9 cellular contexts compared by ENCODE assay signal in genomic region chr17:50511058-50511457, GRCh38. TPM values are rescaled to one million over a fixed set of nuclear protein-coding genes. Genes with fewer than 3 reads are reported as not detected.
A peak's percentile ranks its signal among the peaks of the same experiment; 100 is the strongest.
DNase-seq lines count a peak whose midpoint lies in the region; ATAC-seq, FAIRE-seq and TF ChIP-seq lines count a peak whose summit lies in the region.
"Had no signal": no experiment of that assay in that cellular context is flagged by ENCODE, and none has a peak within 500 bp of the region (broad histone marks: within the 10 kb centered on the region; RNA-seq: fewer than 3 reads in every experiment).

No MANE protein-coding gene starts in this region.

- DNase-seq in GM19238 (ENCODE audit: insufficient read length, low spot score) (peak; percentile 83), neural crest cell (ENCODE audit: low read depth, low spot score) (no peak), nephron progenitor cell (no peak), HUDEP-2 (lab: John Stamatoyannopoulos, UW; ENCODE audit: unreplicated experiment in 76 of 76) (no peak), RCC 7860 (ENCODE audit: low spot score) (no peak)
- DNase-seq in activated CD4-positive, alpha-beta T cell treated with anti-CD3 and anti-CD28 coated beads, Interleukin-2, amount 10 ng/mL, durations not matched to agents 7 days and 5 days = peak; percentile 73

- TF ChIP-seq CTCF in neural crest cell (conservative IDR thresholded peaks at IDR 0.05) (no peak), nephron progenitor cell (IDR thresholded peaks at IDR 0.05) (no peak)

- CTCF ChIA-PET in activated CD4-positive, alpha-beta T cell treated with anti-CD3 and anti-CD28 coated beads, Interleukin-2, amount 10 ng/mL, durations not matched to agents 7 days and 5 days (lab: Charles Lee) = interaction anchor here (1.0 to 1.5 kb wide), 5 partner anchors 9 to 118 kb away, joined by 3 to 6 read pairs (median 5); no protein-coding TSS in a partner anchor

- H3K4me3 Mint-ChIP-seq in activated CD4-positive, alpha-beta T cell treated with anti-CD3 and anti-CD28 coated beads, Interleukin-2, amount 10 ng/mL, durations not matched to agents 7 days and 5 days = peak overlapping the region; percentile 9
- H3K4me3 Mint-ChIP-seq in neural crest cell = peak overlapping the region; percentile 50
- no peak overlapping the region for H3K4me3 Mint-ChIP-seq in nephron progenitor cell

- peaks cover 37% of the 10 kb centered on the region for H3K4me1 Mint-ChIP-seq in activated CD4-positive, alpha-beta T cell treated with anti-CD3 and anti-CD28 coated beads, Interleukin-2, amount 10 ng/mL, durations not matched to agents 7 days and 5 days
- H3K4me1 Mint-ChIP-seq in neural crest cell = peaks cover 46% of the 10 kb centered on the region
- peaks cover 61% of the 10 kb centered on the region for H3K4me1 Mint-ChIP-seq in nephron progenitor cell

- POLR2A ChIA-PET in activated CD4-positive, alpha-beta T cell treated with anti-CD3 and anti-CD28 coated beads, Interleukin-2, amount 10 ng/mL, durations not matched to agents 7 days and 5 days (lab: Charles Lee) = no interaction called here

- ATAC-seq in HG02938 (IDR thresholded peaks at IDR 0.05; ENCODE audit: unreplicated experiment) = peak; percentile 86

- peak overlapping the region; percentile 86 for H3K27ac Mint-ChIP-seq in activated CD4-positive, alpha-beta T cell treated with anti-CD3 and anti-CD28 coated beads, Interleukin-2, amount 10 ng/mL, durations not matched to agents 7 days and 5 days
- H3K27ac Mint-ChIP-seq in neural crest cell (ENCODE audit: unreplicated experiment) (no peak overlapping the region), nephron progenitor cell (no peak overlapping the region)

- FAIRE-seq in RCC 7860 (lab: Jason Lieb, UNC) = no peak

- H3K36me3 Mint-ChIP-seq in activated CD4-positive, alpha-beta T cell treated with anti-CD3 and anti-CD28 coated beads, Interleukin-2, amount 10 ng/mL, durations not matched to agents 7 days and 5 days (ENCODE audit: low read depth) = no peaks in the 10 kb centered on the region
- H3K36me3 Mint-ChIP-seq in neural crest cell (ENCODE audit: low read depth) (no peaks in the 10 kb centered on the region), nephron progenitor cell (ENCODE audit: low read depth) (no peaks in the 10 kb centered on the region)

- no peaks in the 10 kb centered on the region for H3K9me3 Mint-ChIP-seq in activated CD4-positive, alpha-beta T cell treated with anti-CD3 and anti-CD28 coated beads, Interleukin-2, amount 10 ng/mL, durations not matched to agents 7 days and 5 days
- no peaks in the 10 kb centered on the region for H3K9me3 Mint-ChIP-seq in neural crest cell
- H3K9me3 Mint-ChIP-seq in nephron progenitor cell = no peaks in the 10 kb centered on the region

- H3K27me3 Mint-ChIP-seq in activated CD4-positive, alpha-beta T cell treated with anti-CD3 and anti-CD28 coated beads, Interleukin-2, amount 10 ng/mL, durations not matched to agents 7 days and 5 days = peaks cover 2% of the 10 kb centered on the region
- H3K27me3 Mint-ChIP-seq in neural crest cell (ENCODE audit: low read depth) = no peaks in the 10 kb centered on the region
- peaks cover 14% of the 10 kb centered on the region for H3K27me3 Mint-ChIP-seq in nephron progenitor cell (ENCODE audit: low read depth, poor library complexity)

RNA-seq across cellular contexts. Expression of gene MYCBPAP, which starts 2.8 kb away (rescaled TPM):
- total RNA-seq in activated CD4-positive, alpha-beta T cell treated with anti-CD3 and anti-CD28 coated beads, Interleukin-2, amount 10 ng/mL, durations not matched to agents 7 days and 5 days = 1 to 10 TPM; 3.0 to 4.8 TPM
- 1.2 and 1.7 TPM in 2 replicates for total RNA-seq in neural crest cell

RNA-seq across cellular contexts. Expression of gene EPN3, which starts 21.5 kb away (rescaled TPM):
- not detected for total RNA-seq in activated CD4-positive, alpha-beta T cell treated with anti-CD3 and anti-CD28 coated beads, Interleukin-2, amount 10 ng/mL, durations not matched to agents 7 days and 5 days
- total RNA-seq in neural crest cell = 0.11 TPM in 1 of 2 replicates, not detected in the other

RNA-seq across cellular contexts. Expression of gene RSAD1, which starts 32.4 kb away (rescaled TPM):
- 10 to 100 TPM; 22.5 to 25.1 TPM for total RNA-seq in activated CD4-positive, alpha-beta T cell treated with anti-CD3 and anti-CD28 coated beads, Interleukin-2, amount 10 ng/mL, durations not matched to agents 7 days and 5 days
- 42.4 and 42.9 TPM in 2 replicates for total RNA-seq in neural crest cell

RNA-seq across cellular contexts. Expression of gene SPATA20, which starts 35.9 kb away (rescaled TPM):
- 1 to 10 TPM; 3.9 to 6.2 TPM for total RNA-seq in activated CD4-positive, alpha-beta T cell treated with anti-CD3 and anti-CD28 coated beads, Interleukin-2, amount 10 ng/mL, durations not matched to agents 7 days and 5 days
- 24.4 and 25.8 TPM in 2 replicates for total RNA-seq in neural crest cell

RNA-seq across cellular contexts. Expression of gene CHAD, which starts 42.4 kb away (rescaled TPM):
- not detected for total RNA-seq in activated CD4-positive, alpha-beta T cell treated with anti-CD3 and anti-CD28 coated beads, Interleukin-2, amount 10 ng/mL, durations not matched to agents 7 days and 5 days
- 0.19 and 0.27 TPM in 2 replicates for total RNA-seq in neural crest cell
- total RNA-seq: NCI-H460, thoracic aorta had no signal

Comparison
In these comparisons a context has a peak if more than half of its experiments do, and no peak if none do; other contexts are left out.
1. DNase-seq: peak in GM19238 (single experiment) and activated CD4-positive, alpha-beta T cell treated with anti-CD3 and anti-CD28 coated beads, Interleukin-2, amount 10 ng/mL, durations not matched to agents 7 days and 5 days (single experiment); none in neural crest cell (single experiment), nephron progenitor cell (single experiment), HUDEP-2 (0 of 76) and RCC 7860 (single experiment).